23 cellular contexts compared by ENCODE assay signal in the genomic region with DNA sequence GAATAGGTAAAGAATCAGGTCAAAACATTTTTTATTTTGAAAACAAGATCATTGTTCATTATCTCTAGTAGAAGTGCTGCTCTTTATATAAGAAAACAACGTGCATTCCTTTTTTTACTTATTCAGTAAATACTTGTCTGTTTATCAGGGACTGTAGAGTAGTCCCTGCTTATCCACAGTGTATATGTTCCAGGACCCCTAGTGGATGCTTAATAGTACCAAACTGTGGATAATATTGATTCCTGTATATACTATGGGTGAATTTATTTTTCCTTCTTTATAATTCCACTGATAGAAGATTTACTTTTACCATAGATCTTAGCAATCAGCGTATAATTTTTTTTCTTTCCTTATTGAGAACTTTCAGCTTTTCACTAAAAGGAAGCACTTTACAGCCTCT. TPM values are rescaled to one million over a fixed set of nuclear protein-coding genes. Genes with fewer than 3 reads are reported as not detected.
DNase-seq lines count a peak whose midpoint lies in the region; ATAC-seq and TF ChIP-seq lines count a peak whose summit lies in the region.
"Had no signal": no experiment of that assay in that cellular context is flagged by ENCODE, and none has a peak within 500 bp of the region (broad histone marks: within the 10 kb centered on the region; RNA-seq: fewer than 3 reads in every experiment).

No MANE protein-coding gene starts in this region.

- H3K9me3 Mint-ChIP-seq in HFFc6, result no peaks in the 10 kb centered on the region
- H3K9me3 Mint-ChIP-seq in activated T-helper 1 cell treated with anti-CD3 and anti-CD28 coated beads, Interleukin-12 subunit alpha, Interleukin-12 subunit beta, Interleukin-2, Interleukin-4 antibody, amounts not matched to agents 30 ng/mL and 10 ng/mL and 1 ng/mL, durations not matched to agents 14 hours and 24 hours and 36 hours, result no peaks in the 10 kb centered on the region

- H3K4me1 Mint-ChIP-seq in HFFc6 (ENCODE audit: low read depth), result no peaks in the 10 kb centered on the region
- peaks cover 11% of the 10 kb centered on the region for H3K4me1 Mint-ChIP-seq in activated T-helper 1 cell treated with anti-CD3 and anti-CD28 coated beads, Interleukin-12 subunit alpha, Interleukin-12 subunit beta, Interleukin-2, Interleukin-4 antibody, amounts not matched to agents 30 ng/mL and 10 ng/mL and 1 ng/mL, durations not matched to agents 14 hours and 24 hours and 36 hours (ENCODE audit: low read depth)

- H3K27ac ChIP-seq in C4-2B (no peak overlapping the region), foreskin keratinocyte (no peak overlapping the region)
- H3K27ac ChIP-seq: BLaER1 treated with 17β-estradiol and CSF1 and Interleukin-3, amounts not matched to agents 10 nM and 100 nM; body of pancreas; KMS-11; sigmoid colon; SJSA1; tibial artery had no signal

- TF ChIP-seq CTCF in C4-2B (conservative IDR thresholded peaks at IDR 0.05) (peak; percentile 25), HFFc6 (IDR thresholded peaks at IDR 0.05) (peak; percentile 54), foreskin keratinocyte (conservative IDR thresholded peaks at IDR 0.05) (peak; percentile 12)

- no peak overlapping the region for H3K27ac Mint-ChIP-seq in HFFc6
- no peak overlapping the region for H3K27ac Mint-ChIP-seq in activated T-helper 1 cell treated with anti-CD3 and anti-CD28 coated beads, Interleukin-12 subunit alpha, Interleukin-12 subunit beta, Interleukin-2, Interleukin-4 antibody, amounts not matched to agents 30 ng/mL and 10 ng/mL and 1 ng/mL, durations not matched to agents 14 hours and 24 hours and 36 hours
- H3K27ac Mint-ChIP-seq: activated naive CD8-positive, alpha-beta T cell had no signal

- H3K27me3 ChIP-seq in foreskin keratinocyte, result no peaks in the 10 kb centered on the region
- H3K27me3 ChIP-seq: BLaER1 treated with 17β-estradiol and CSF1 and Interleukin-3, amounts not matched to agents 10 nM and 100 nM; body of pancreas; sigmoid colon; SJSA1; tibial artery had no signal

- H3K27me3 Mint-ChIP-seq in HFFc6 (ENCODE audit: insufficient read depth), result no peaks in the 10 kb centered on the region
- no peaks in the 10 kb centered on the region for H3K27me3 Mint-ChIP-seq in activated T-helper 1 cell treated with anti-CD3 and anti-CD28 coated beads, Interleukin-12 subunit alpha, Interleukin-12 subunit beta, Interleukin-2, Interleukin-4 antibody, amounts not matched to agents 30 ng/mL and 10 ng/mL and 1 ng/mL, durations not matched to agents 14 hours and 24 hours and 36 hours (ENCODE audit: insufficient read depth)
- H3K27me3 Mint-ChIP-seq: activated naive CD8-positive, alpha-beta T cell had no signal

- DNase-seq in HFFc6 (no peak), foreskin keratinocyte (no peak), NCI-H524 treated with DMSO at 0.1 percent for 48 hours (lab: John Stamatoyannopoulos, UW) (no peak)
- DNase-seq in activated T-helper 1 cell treated with anti-CD3 and anti-CD28 coated beads, Interleukin-12 subunit alpha, Interleukin-12 subunit beta, Interleukin-2, Interleukin-4 antibody, amounts not matched to agents 30 ng/mL and 10 ng/mL and 1 ng/mL, durations not matched to agents 14 hours and 24 hours and 36 hours (ENCODE audit: low spot score), result no peak
- DNase-seq: activated CD8-positive, alpha-beta memory T cell treated with anti-CD3 and anti-CD28 coated beads for 24 hours; body of pancreas; cortex of kidney; DMS153; foreskin fibroblast; NCI-H1092 treated with DMSO at 0.1 percent for 48 hours; NCI-H2081; sigmoid colon; stimulated activated naive CD4-positive, alpha-beta T cell treated with Interleukin-2 at 50 U/mL for 16 hours; T-helper 9 cell; tibial artery had no signal

- peaks cover 38% of the 10 kb centered on the region for H3K36me3 Mint-ChIP-seq in HFFc6 (ENCODE audit: low read depth)
- peaks cover 37% of the 10 kb centered on the region for H3K36me3 Mint-ChIP-seq in activated T-helper 1 cell treated with anti-CD3 and anti-CD28 coated beads, Interleukin-12 subunit alpha, Interleukin-12 subunit beta, Interleukin-2, Interleukin-4 antibody, amounts not matched to agents 30 ng/mL and 10 ng/mL and 1 ng/mL, durations not matched to agents 14 hours and 24 hours and 36 hours (ENCODE audit: low read depth)

- intact Hi-C loops in activated T-helper 1 cell treated with anti-CD3 and anti-CD28 coated beads, Interleukin-12 subunit alpha, Interleukin-12 subunit beta, Interleukin-2, Interleukin-4 antibody, amounts not matched to agents 30 ng/mL and 10 ng/mL and 1 ng/mL, durations not matched to agents 14 hours and 24 hours and 36 hours (cut with micrococcal nuclease), result no loop called here

- no peak overlapping the region for H3K4me3 Mint-ChIP-seq in HFFc6
- no peak overlapping the region for H3K4me3 Mint-ChIP-seq in activated T-helper 1 cell treated with anti-CD3 and anti-CD28 coated beads, Interleukin-12 subunit alpha, Interleukin-12 subunit beta, Interleukin-2, Interleukin-4 antibody, amounts not matched to agents 30 ng/mL and 10 ng/mL and 1 ng/mL, durations not matched to agents 14 hours and 24 hours and 36 hours
- H3K4me3 Mint-ChIP-seq: activated naive CD8-positive, alpha-beta T cell had no signal

- no peaks in the 10 kb centered on the region for H3K4me1 ChIP-seq in foreskin keratinocyte
- H3K4me1 ChIP-seq: body of pancreas, sigmoid colon, SJSA1, tibial artery had no signal

- peak; percentile 71 for ATAC-seq in SK-N-SH treated with all-trans-retinoic acid at 6 μM for 48 hours
- peak; percentile 39 for ATAC-seq in foreskin keratinocyte
- no peak for ATAC-seq in GM21717 (IDR thresholded peaks at IDR 0.05; ENCODE audit: unreplicated experiment)
- ATAC-seq: activated CD4-positive, CD25-positive, alpha-beta regulatory T cell treated with anti-CD3 and anti-CD28 coated beads, Interleukin-2, amount 50 U/mL, for 24 hours; body of pancreas had no signal

TF ChIP-seq in SK-N-SH treated with all-trans-retinoic acid at 6 μM for 48 hours, 23 proteins besides CTCF, POLR2A, EP300 and RAD21 (continues in another document):
- TF ChIP-seq ZNF565 (CRISPR knock-in tag; conservative IDR thresholded peaks at IDR 0.05; ENCODE audit: low read depth) (no peak), ZNF8 (CRISPR knock-in tag; IDR thresholded peaks at IDR 0.05) (no peak), ZFP30 (CRISPR knock-in tag; IDR thresholded peaks at IDR 0.05) (no peak), CSRNP3 (CRISPR knock-in tag; IDR thresholded peaks at IDR 0.05) (no peak)
- TF ChIP-seq, protein P1, sequence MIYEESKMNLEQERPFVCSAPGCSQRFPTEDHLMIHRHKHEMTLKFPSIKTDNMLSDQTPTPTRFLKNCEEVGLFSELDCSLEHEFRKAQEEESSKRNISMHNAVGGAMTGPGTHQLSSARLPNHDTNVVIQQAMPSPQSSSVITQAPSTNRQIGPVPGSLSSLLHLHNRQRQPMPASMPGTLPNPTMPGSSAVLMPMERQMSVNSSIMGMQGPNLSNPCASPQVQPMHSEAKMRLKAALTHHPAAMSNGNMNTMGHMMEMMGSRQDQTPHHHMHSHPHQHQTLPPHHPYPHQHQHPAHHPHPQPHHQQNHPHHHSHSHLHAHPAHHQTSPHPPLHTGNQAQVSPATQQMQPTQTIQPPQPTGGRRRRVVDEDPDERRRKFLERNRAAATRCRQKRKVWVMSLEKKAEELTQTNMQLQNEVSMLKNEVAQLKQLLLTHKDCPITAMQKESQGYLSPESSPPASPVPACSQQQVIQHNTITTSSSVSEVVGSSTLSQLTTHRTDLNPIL (CRISPR knock-in tag; IDR thresholded peaks at IDR 0.05; ENCODE audit: low read depth), result no peak

RNA-seq across cellular contexts. Expression of gene CEP295, which starts 32.6 kb away (rescaled TPM):
- 1 to 10 TPM; 6.0 to 8.1 (median 7.2) TPM for total RNA-seq in HFFc6 (2021; fragmentation: NEBNext Ultra II Directional; extraction: Animal tissue kit (Norgen Biotek cat#: 25700))
- 16.8 and 18.0 TPM in 2 replicates for total RNA-seq in foreskin keratinocyte
- polyA plus RNA-seq in foreskin keratinocyte, result 3.3 and 4.1 TPM in 2 replicates
- total RNA-seq in activated T-helper 1 cell treated with anti-CD3 and anti-CD28 coated beads, Interleukin-12 subunit alpha, Interleukin-12 subunit beta, Interleukin-2, Interleukin-4 antibody, amounts not matched to agents 30 ng/mL and 10 ng/mL and 1 ng/mL, durations not matched to agents 14 hours and 24 hours and 36 hours, result 29.4 and 29.7 TPM in 2 replicates

RNA-seq across cellular contexts. Expression of gene TAF1D, which starts 47.2 kb away (rescaled TPM):
- 100 to 1,000 TPM in 2 of 6 experiments, 10 to 100 TPM in 4; 89.6 to 112 (median 97.0) TPM for total RNA-seq in HFFc6 (2021; fragmentation: NEBNext Ultra II Directional; extraction: Animal tissue kit (Norgen Biotek cat#: 25700))
- 142 and 148 TPM in 2 replicates for total RNA-seq in foreskin keratinocyte
- polyA plus RNA-seq in foreskin keratinocyte, result 115 and 131 TPM in 2 replicates
- total RNA-seq in activated T-helper 1 cell treated with anti-CD3 and anti-CD28 coated beads, Interleukin-12 subunit alpha, Interleukin-12 subunit beta, Interleukin-2, Interleukin-4 antibody, amounts not matched to agents 30 ng/mL and 10 ng/mL and 1 ng/mL, durations not matched to agents 14 hours and 24 hours and 36 hours, result 337 and 345 TPM in 2 replicates

RNA-seq across cellular contexts. Expression of gene C11orf54, which starts 47.4 kb away (rescaled TPM):
- 10 to 100 TPM; 10.1 to 14.4 (median 12.7) TPM for total RNA-seq in HFFc6 (2021; fragmentation: NEBNext Ultra II Directional; extraction: Animal tissue kit (Norgen Biotek cat#: 25700))
- total RNA-seq in foreskin keratinocyte, result 4.4 and 5.7 TPM in 2 replicates
- 2.7 and 3.0 TPM in 2 replicates for polyA plus RNA-seq in foreskin keratinocyte
- 19.3 and 21.6 TPM in 2 replicates for total RNA-seq in activated T-helper 1 cell treated with anti-CD3 and anti-CD28 coated beads, Interleukin-12 subunit alpha, Interleukin-12 subunit beta, Interleukin-2, Interleukin-4 antibody, amounts not matched to agents 30 ng/mL and 10 ng/mL and 1 ng/mL, durations not matched to agents 14 hours and 24 hours and 36 hours
